Comparison of ENCODE assay signal across 8 cellular contexts in genomic region chr10:79982486-79982800, GRCh38. TPM values are rescaled to one million over a fixed set of nuclear protein-coding genes. Genes with fewer than 3 reads are reported as not detected.
DNase-seq lines count a peak whose midpoint lies in the region; ATAC-seq and TF ChIP-seq lines count a peak whose summit lies in the region.
"Had no signal": no experiment of that assay in that cellular context is flagged by ENCODE, and none has a peak within 500 bp of the region (broad histone marks: within the 10 kb centered on the region; RNA-seq: fewer than 3 reads in every experiment).

No MANE protein-coding gene starts in this region.

- POLR2A ChIA-PET in HEK293T (lab: Yijun Ruan, JAX) = no interaction called here

- H3K4me3 ChIP-seq in HUES48 (ENCODE audit: low read depth, low read length) (peak overlapping the region; percentile 89), iPS-18a (ENCODE audit: low read length) (peak overlapping the region; percentile 72), smooth muscle cell (peak overlapping the region; percentile 73)

- peaks cover 73% of the 10 kb centered on the region for H3K27me3 Mint-ChIP-seq in activated T-helper 1 cell treated with anti-CD3 and anti-CD28 coated beads, Interleukin-12 subunit alpha, Interleukin-12 subunit beta, Interleukin-2, Interleukin-4 antibody, amounts not matched to agents 30 ng/mL and 10 ng/mL and 1 ng/mL, durations not matched to agents 14 hours and 24 hours and 36 hours (ENCODE audit: insufficient read depth)

- no peak for DNase-seq in activated T-helper 1 cell treated with anti-CD3 and anti-CD28 coated beads, Interleukin-12 subunit alpha, Interleukin-12 subunit beta, Interleukin-2, Interleukin-4 antibody, amounts not matched to agents 30 ng/mL and 10 ng/mL and 1 ng/mL, durations not matched to agents 14 hours and 24 hours and 36 hours (ENCODE audit: low spot score)
- DNase-seq in smooth muscle cell (lab: John Stamatoyannopoulos, UW; ENCODE audit: unreplicated experiment) (no peak), HEK293T (ENCODE audit: extremely low spot score) (no peak)
- DNase-seq: T-helper 9 cell had no signal

- H3K4me3 Mint-ChIP-seq in activated T-helper 1 cell treated with anti-CD3 and anti-CD28 coated beads, Interleukin-12 subunit alpha, Interleukin-12 subunit beta, Interleukin-2, Interleukin-4 antibody, amounts not matched to agents 30 ng/mL and 10 ng/mL and 1 ng/mL, durations not matched to agents 14 hours and 24 hours and 36 hours = peak overlapping the region; percentile 45

- H2AFZ ChIP-seq in smooth muscle cell (ENCODE audit: low read depth) = peak overlapping the region; percentile 100

- H3K27ac ChIP-seq in HUES48 (ENCODE audit: low read depth, low read length) (no peak overlapping the region), iPS-18a (ENCODE audit: low read length) (no peak overlapping the region), smooth muscle cell (ENCODE audit: low read depth) (no peak overlapping the region)

- ATAC-seq in GM19463 (IDR thresholded peaks at IDR 0.05; ENCODE audit: unreplicated experiment) (no peak), HG03108 (IDR thresholded peaks at IDR 0.05; ENCODE audit: unreplicated experiment) (no peak)

- peaks cover 30% of the 10 kb centered on the region for H3K27me3 ChIP-seq in HUES48 (ENCODE audit: control insufficient read depth, insufficient read depth, low read length)
- peaks cover 33% of the 10 kb centered on the region for H3K27me3 ChIP-seq in iPS-18a (ENCODE audit: control insufficient read depth, insufficient read depth, low read length)
- no peaks in the 10 kb centered on the region for H3K27me3 ChIP-seq in smooth muscle cell (ENCODE audit: low read depth)

- peak overlapping the region; percentile 74; the same call in 1 of the 2 replicates for H3K9ac ChIP-seq in HUES48 (ENCODE audit: low read depth, low read length)
- no peak overlapping the region for H3K9ac ChIP-seq in iPS-18a (ENCODE audit: low read length)
- H3K9ac ChIP-seq in smooth muscle cell (ENCODE audit: low read depth) = no peak overlapping the region

- intact Hi-C loops in activated T-helper 1 cell treated with anti-CD3 and anti-CD28 coated beads, Interleukin-12 subunit alpha, Interleukin-12 subunit beta, Interleukin-2, Interleukin-4 antibody, amounts not matched to agents 30 ng/mL and 10 ng/mL and 1 ng/mL, durations not matched to agents 14 hours and 24 hours and 36 hours (cut with micrococcal nuclease) = no loop called here

- H3F3A ChIP-seq in smooth muscle cell (ENCODE audit: low read depth) = no peaks in the 10 kb centered on the region

- H3K9me3 ChIP-seq in HUES48 (ENCODE audit: control insufficient read depth, insufficient read depth, low read length) (no peaks in the 10 kb centered on the region), iPS-18a (ENCODE audit: control insufficient read depth, low read depth, low read length) (no peaks in the 10 kb centered on the region), smooth muscle cell (replicated peaks; ENCODE audit: low read depth) (no peaks in the 10 kb centered on the region)

- peaks cover 27% of the 10 kb centered on the region for H3K4me1 Mint-ChIP-seq in activated T-helper 1 cell treated with anti-CD3 and anti-CD28 coated beads, Interleukin-12 subunit alpha, Interleukin-12 subunit beta, Interleukin-2, Interleukin-4 antibody, amounts not matched to agents 30 ng/mL and 10 ng/mL and 1 ng/mL, durations not matched to agents 14 hours and 24 hours and 36 hours (ENCODE audit: low read depth)

- H3K36me3 Mint-ChIP-seq in activated T-helper 1 cell treated with anti-CD3 and anti-CD28 coated beads, Interleukin-12 subunit alpha, Interleukin-12 subunit beta, Interleukin-2, Interleukin-4 antibody, amounts not matched to agents 30 ng/mL and 10 ng/mL and 1 ng/mL, durations not matched to agents 14 hours and 24 hours and 36 hours (ENCODE audit: low read depth) = no peaks in the 10 kb centered on the region

- no peaks in the 10 kb centered on the region for H3K36me3 ChIP-seq in HUES48 (ENCODE audit: control insufficient read depth, insufficient read depth, low read length)
- H3K36me3 ChIP-seq in iPS-18a (ENCODE audit: control insufficient read depth, low read depth, low read length) = no peaks in the 10 kb centered on the region
- no peaks in the 10 kb centered on the region for H3K36me3 ChIP-seq in smooth muscle cell (ENCODE audit: low read depth)

- H3K4me1 ChIP-seq in HUES48 (ENCODE audit: control insufficient read depth, insufficient read depth, low read length) (peaks cover 21% of the 10 kb centered on the region; the same call in 1 of the 2 replicates), iPS-18a (ENCODE audit: control insufficient read depth, low read depth, low read length) (peaks cover 8% of the 10 kb centered on the region), smooth muscle cell (ENCODE audit: low read depth) (no peaks in the 10 kb centered on the region)

- H3K27ac Mint-ChIP-seq in activated T-helper 1 cell treated with anti-CD3 and anti-CD28 coated beads, Interleukin-12 subunit alpha, Interleukin-12 subunit beta, Interleukin-2, Interleukin-4 antibody, amounts not matched to agents 30 ng/mL and 10 ng/mL and 1 ng/mL, durations not matched to agents 14 hours and 24 hours and 36 hours = no peak overlapping the region

- H3K4me2 ChIP-seq in smooth muscle cell = peak overlapping the region; percentile 83

- no peak for TF ChIP-seq CTCF in smooth muscle cell (IDR thresholded peaks at IDR 0.05; ENCODE audit: borderline replicate concordance, insufficient read depth, poor library complexity, severe bottlenecking)

- no peaks in the 10 kb centered on the region for H3K79me2 ChIP-seq in smooth muscle cell (ENCODE audit: low read depth)

- CTCF ChIA-PET in HEK293T (lab: Yijun Ruan, JAX) = no interaction called here

- no peaks in the 10 kb centered on the region for H4K20me1 ChIP-seq in smooth muscle cell (ENCODE audit: low read depth)

- no peaks in the 10 kb centered on the region for H3K9me3 Mint-ChIP-seq in activated T-helper 1 cell treated with anti-CD3 and anti-CD28 coated beads, Interleukin-12 subunit alpha, Interleukin-12 subunit beta, Interleukin-2, Interleukin-4 antibody, amounts not matched to agents 30 ng/mL and 10 ng/mL and 1 ng/mL, durations not matched to agents 14 hours and 24 hours and 36 hours

- WGBS in smooth muscle cell (ENCODE audit: low lambda C conversion rate) = 33% methylated on average over 11 of the region's 11 CpGs

TF ChIP-seq in HEK293T, 16 proteins besides CTCF, POLR2A, EP300 and RAD21:
- TF ChIP-seq BHLHE40 (IDR thresholded peaks at IDR 0.05; ENCODE audit: borderline replicate concordance) (no peak), CTBP1 (IDR thresholded peaks at IDR 0.05; ENCODE audit: borderline replicate concordance) (no peak), L3MBTL2 (conservative IDR thresholded peaks at IDR 0.05) (no peak), PKNOX1 (IDR thresholded peaks at IDR 0.05) (no peak), ZNF384 (IDR thresholded peaks at IDR 0.05) (no peak), SP1 (IDR thresholded peaks at IDR 0.05) (no peak), ARNT (IDR thresholded peaks at IDR 0.05) (no peak), NFRKB (IDR thresholded peaks at IDR 0.05) (no peak)

RNA-seq across cellular contexts. Expression of gene SFTPD, which starts 33.5 kb away (rescaled TPM):
- total RNA-seq in activated T-helper 1 cell treated with anti-CD3 and anti-CD28 coated beads, Interleukin-12 subunit alpha, Interleukin-12 subunit beta, Interleukin-2, Interleukin-4 antibody, amounts not matched to agents 30 ng/mL and 10 ng/mL and 1 ng/mL, durations not matched to agents 14 hours and 24 hours and 36 hours = not detected in 2 replicates
- total RNA-seq in smooth muscle cell = 1.9 TPM in 1 of 2 replicates, not detected in the other
- 0.64 and 1.0 TPM in 2 replicates for polyA plus RNA-seq in smooth muscle cell
